In the genomic region with DNA sequence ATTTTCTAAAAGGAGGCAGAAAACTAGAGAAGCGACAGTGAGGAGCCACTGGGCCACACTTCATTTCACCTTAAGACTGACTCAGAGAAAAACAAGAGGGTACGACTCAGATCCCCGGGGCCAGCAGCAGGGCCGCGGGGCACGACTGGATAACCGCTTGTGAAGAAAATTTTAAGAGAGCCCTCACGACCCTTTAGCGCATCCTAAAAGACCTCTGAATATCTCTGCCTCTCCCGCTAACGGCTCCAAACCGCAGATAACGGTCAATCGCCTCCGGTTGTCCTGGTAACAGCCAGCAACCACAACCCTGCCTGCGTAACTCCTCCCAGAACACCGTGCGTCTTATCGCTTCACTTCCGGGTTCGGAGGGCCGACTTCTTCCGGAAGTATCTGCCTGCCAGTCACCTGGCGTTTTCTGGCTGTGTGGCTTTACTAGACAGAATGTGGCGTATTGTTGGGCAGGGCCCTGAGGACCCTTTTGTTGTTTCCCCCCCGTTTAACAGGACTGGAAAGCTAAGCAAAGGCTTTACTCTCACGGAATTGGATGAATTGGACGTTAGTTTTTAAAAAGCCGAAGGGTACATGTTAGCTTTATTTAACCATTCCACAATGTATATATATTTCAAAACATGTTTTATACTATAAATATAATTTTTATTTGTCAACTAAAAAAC, we compare ENCODE assay signal across 8 cellular contexts. TPM values are rescaled to one million over a fixed set of nuclear protein-coding genes. Genes with fewer than 3 reads are reported as not detected.
DNase-seq lines count a peak whose midpoint lies in the region; ATAC-seq and TF ChIP-seq lines count a peak whose summit lies in the region.

No MANE protein-coding gene starts in this region.

- CTCF ChIA-PET in T-cell (lab: Charles Lee): no interaction called here

- H3K36me3 ChIP-seq in prostate gland (no peaks in the 10 kb centered on the region), urinary bladder (ENCODE audit: insufficient read depth) (no peaks in the 10 kb centered on the region)

- peaks cover 28 to 35% (median 29%) of the 10 kb centered on the region in 3 donors for H3K4me1 Mint-ChIP-seq in T-cell

- H3K27ac Mint-ChIP-seq in T-cell: peak overlapping the region; percentile 100

- no peaks in the 10 kb centered on the region for H3K27me3 ChIP-seq in prostate gland (replicated peaks; ENCODE audit: insufficient read depth)

- no peaks in the 10 kb centered on the region for H3K9me3 Mint-ChIP-seq in T-cell

- H3K27ac ChIP-seq in prostate gland (peak overlapping the region; percentile 61 to 66), urinary bladder (ENCODE audit: low read depth) (peak overlapping the region; percentile 63)

- intact Hi-C loops in left ventricle myocardium superior (cut with micrococcal nuclease) (no loop called here), prostate gland (cut with DNase I) (no loop called here)

- H3K27me3 Mint-ChIP-seq in T-cell: no peaks in the 10 kb centered on the region

- peak; percentile 82 for DNase-seq in GM13977 (ENCODE audit: low spot score)
- peak; percentile 95 for DNase-seq in NCI-H146 (lab: John Stamatoyannopoulos, UW)
- peak; percentile 69 to 93 (median 90) for DNase-seq in T-cell
- peak; percentile 77 for DNase-seq in amniotic stem cell (lab: John Stamatoyannopoulos, UW)
- DNase-seq in left ventricle myocardium superior: peak; percentile 89
- peak; percentile 87 for DNase-seq in prostate gland (ENCODE audit: low spot score)

- 4% methylated on average over 29 of the region's 29 CpGs for WGBS in prostate gland
- WGBS in urinary bladder: 3% methylated on average over 29 of the region's 29 CpGs

- peaks cover 2% of the 10 kb centered on the region for H3K36me3 Mint-ChIP-seq in T-cell

- TF ChIP-seq CTCF in GM13977 (IDR thresholded peaks at IDR 0.05; ENCODE audit: extremely low read depth, insufficient read depth, missing control alignments): no peak
- no peak for TF ChIP-seq CTCF in prostate gland (IDR thresholded peaks at IDR 0.05)

- POLR2A ChIA-PET in T-cell (lab: Charles Lee): interaction anchor here (0.5 to 0.6 kb wide), 2 partner anchors 8 to 85 kb away, joined by 3 read pairs; no protein-coding TSS in a partner anchor

- H3K9me3 ChIP-seq in prostate gland: no peaks in the 10 kb centered on the region

- TF ChIP-seq POLR2A in prostate gland (IDR thresholded peaks at IDR 0.05): peak; percentile 31

- in situ Hi-C loops in GM13977 (cut with MboI; ENCODE audit: low pct_unique_long_range_greater_than_20kb, low sequenced_read_pairs, unreplicated experiment): no loop called here

- peak overlapping the region; percentile 86 to 98 (median 97) for H3K4me3 Mint-ChIP-seq in T-cell

- H3K4me1 ChIP-seq in prostate gland (replicated peaks) (no peaks in the 10 kb centered on the region), urinary bladder (ENCODE audit: insufficient read depth) (no peaks in the 10 kb centered on the region)

- H3K4me3 ChIP-seq in prostate gland: peak overlapping the region; percentile 56 to 64
- peak overlapping the region; percentile 68 for H3K4me3 ChIP-seq in urinary bladder (ENCODE audit: low read depth, low read length)

- ATAC-seq in HG02870 (IDR thresholded peaks at IDR 0.05; ENCODE audit: unreplicated experiment): peak; percentile 99
- peak; percentile 94 to 96 (median 96) for ATAC-seq in T-cell (replicated peaks in 1 of 4)
- peak; percentile 96 for ATAC-seq in left ventricle myocardium superior

RNA-seq across cellular contexts. Expression of a gene that starts 5.4 kb away (rescaled TPM):
- total RNA-seq in T-cell: 1 to 10 TPM; 3.1 to 9.7 (median 7.7) TPM
- total RNA-seq in left ventricle myocardium superior: 8.3 TPM
- 10 to 100 TPM in 1 of 2 donors, 1 to 10 TPM in 1; 8.0 to 15.0 TPM for total RNA-seq in prostate gland
- total RNA-seq in urinary bladder: 8.8 TPM
- polyA plus RNA-seq in urinary bladder: 16.1 TPM

Comparison
In these comparisons a context has a peak if more than half of its experiments do, and no peak if none do; other contexts are left out.
1. Peak in every context shown above with its lines: DNase-seq, ATAC-seq, H3K4me3 ChIP-seq and H3K27ac ChIP-seq.